20 cellular contexts compared by ENCODE assay signal in the genomic region with DNA sequence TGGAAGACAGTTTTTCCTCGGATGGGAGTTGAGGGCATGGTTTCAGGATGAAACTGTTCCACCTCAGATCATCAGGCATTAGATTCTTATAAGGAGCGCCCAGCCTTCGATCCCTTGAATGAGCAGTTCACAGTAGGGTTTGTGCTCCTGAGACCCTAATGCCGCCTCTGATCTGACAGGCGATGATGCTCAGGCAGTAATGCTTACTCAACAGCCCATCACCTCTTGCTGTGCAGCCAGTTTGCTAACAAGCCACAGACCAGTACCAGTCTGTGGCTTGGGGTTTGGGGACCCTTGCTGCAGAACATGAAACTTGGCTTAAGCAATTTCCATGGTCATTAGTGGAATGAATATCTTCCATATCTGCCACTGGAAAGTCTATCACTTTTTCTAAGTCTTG.
"Had no signal": no experiment of that assay in that cellular context is flagged by ENCODE, and none has a peak within 500 bp of the region (broad histone marks: within the 10 kb centered on the region; RNA-seq: fewer than 3 reads in every experiment).

No MANE protein-coding gene starts in this region.

- H3K4me1 ChIP-seq: SJCRH30 had no signal

- H3K4me3 Mint-ChIP-seq: IgD-negative memory B cell had no signal

- H3K36me3 ChIP-seq: SJCRH30 had no signal

- H3K9me3 Mint-ChIP-seq: IgD-negative memory B cell had no signal

- DNase-seq: Karpas-422, KBM-7, MM.1S, NCI-H1092 treated with DMSO at 0.1 percent for 48 hours, NCI-H1436, NCI-H187, NCI-H2029, NCI-H2081 treated with DMSO at 0.1 percent for 48 hours, NCI-H2171, NCI-H226, NCI-H446, NCI-H510A, NCI-H524 treated with DMSO at 0.1 percent for 48 hours, NCI-H69, NCI-H774, SHP77 treated with DMSO at 0.1 percent for 48 hours, SJCRH30 had no signal

- H3K9me3 ChIP-seq: SJCRH30 had no signal

- H3K4me3 ChIP-seq: SJCRH30 had no signal

- H3K27ac ChIP-seq: SJCRH30 had no signal

- ATAC-seq: Right ventricle myocardium inferior, SK-N-SH treated with all-trans-retinoic acid at 6 μM for 48 hours had no signal

- H3K27me3 Mint-ChIP-seq: IgD-negative memory B cell had no signal

- H3K27me3 ChIP-seq: SJCRH30 had no signal
